Comparison of ENCODE assay signal across 8 cellular contexts in the genomic region with DNA sequence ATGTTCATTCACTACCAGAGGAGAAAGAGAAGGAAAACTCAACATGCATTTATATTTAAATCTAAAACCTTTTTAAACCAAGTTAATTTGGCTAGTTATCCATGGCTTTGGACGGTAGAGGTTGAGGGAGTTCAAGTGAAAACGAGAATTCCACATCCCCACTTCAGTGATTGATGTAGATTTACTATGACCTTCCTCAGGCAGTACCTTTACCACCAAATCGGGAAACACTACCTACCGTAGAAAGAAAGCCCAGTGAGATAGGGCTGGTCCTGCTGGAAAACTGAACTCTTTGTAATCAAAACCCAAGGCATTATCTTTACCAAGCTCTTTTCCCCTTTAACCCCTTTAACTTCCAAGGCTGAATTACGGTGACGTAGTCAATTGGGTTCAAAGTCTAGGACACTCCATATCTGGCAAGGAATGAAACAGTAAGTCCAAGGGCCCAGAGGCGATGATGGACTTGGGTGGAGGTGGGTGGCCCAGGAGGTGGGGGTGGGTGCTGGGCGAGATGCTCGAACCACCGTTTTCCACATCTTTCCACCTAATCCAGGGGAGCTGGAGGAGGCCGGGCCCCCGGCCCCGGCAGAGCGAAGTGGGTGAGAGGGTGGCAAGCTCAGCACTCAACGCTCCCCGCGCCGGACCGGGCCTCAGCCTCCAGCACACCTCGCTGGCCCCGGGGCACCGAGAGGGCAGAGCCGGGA. TPM values are rescaled to one million over a fixed set of nuclear protein-coding genes. Genes with fewer than 3 reads are reported as not detected.
A peak's percentile ranks its signal among the peaks of the same experiment; 100 is the strongest.
DNase-seq lines count a peak whose midpoint lies in the region; ATAC-seq, FAIRE-seq and TF ChIP-seq lines count a peak whose summit lies in the region.

No MANE protein-coding gene starts in this region.

- H3K9ac ChIP-seq in keratinocyte (ENCODE audit: control insufficient read depth, extremely low read depth, insufficient read depth, low read length), result peak overlapping the region; percentile 90
- peak overlapping the region; percentile 97 for H3K9ac ChIP-seq in smooth muscle cell (ENCODE audit: low read depth)

- H3K27ac Mint-ChIP-seq in activated T-cell treated with anti-CD3 and anti-CD28 coated beads, Interleukin-2, amount 50 U/mL, for 24 hours, result peak overlapping the region; percentile 91
- peak overlapping the region; percentile 98 for H3K27ac Mint-ChIP-seq in MCF 10A (ENCODE audit: low read depth, unreplicated experiment)

- no peaks in the 10 kb centered on the region for H3K9me3 Mint-ChIP-seq in activated T-cell treated with anti-CD3 and anti-CD28 coated beads, Interleukin-2, amount 50 U/mL, for 24 hours
- H3K9me3 Mint-ChIP-seq in MCF 10A (ENCODE audit: unreplicated experiment), result no peaks in the 10 kb centered on the region

- H3K27me3 Mint-ChIP-seq in activated T-cell treated with anti-CD3 and anti-CD28 coated beads, Interleukin-2, amount 50 U/mL, for 24 hours, result no peaks in the 10 kb centered on the region
- no peaks in the 10 kb centered on the region for H3K27me3 Mint-ChIP-seq in MCF 10A (ENCODE audit: insufficient read depth, unreplicated experiment)

- no peak for DNase-seq in activated T-cell treated with anti-CD3 and anti-CD28 coated beads, Interleukin-2, amount 50 U/mL, for 24 hours
- DNase-seq in activated T-cell treated with anti-CD3 and anti-CD28 coated beads for 4 hours (no peak), NCI-H510A treated with DMSO at 0.1 percent for 48 hours (lab: John Stamatoyannopoulos, UW) (peak; percentile 46), MCF 10A (ENCODE audit: unreplicated experiment) (peak; percentile 47), keratinocyte (ENCODE audit: low read depth, low spot score) (no peak), smooth muscle cell (lab: John Stamatoyannopoulos, UW; ENCODE audit: unreplicated experiment) (peak; percentile 34), GM12892 (ENCODE audit: insufficient read length) (no peak)

- TF ChIP-seq CTCF in MCF 10A (IDR thresholded peaks at IDR 0.05; ENCODE audit: unreplicated experiment) (no peak), keratinocyte (optimal IDR thresholded peaks at IDR 0.05 in 1 of 3, IDR thresholded peaks at IDR 0.05 in 1 of 3, conservative IDR thresholded peaks at IDR 0.05 in 1 of 3; ENCODE audit: extremely low read depth in 1 of 3, insufficient read depth in 2 of 3, low read length in 3 of 3) (no peak), smooth muscle cell (IDR thresholded peaks at IDR 0.05; ENCODE audit: borderline replicate concordance, insufficient read depth, poor library complexity, severe bottlenecking) (no peak)

- CTCF ChIA-PET in MCF 10A (lab: Yijun Ruan, JAX), result interaction anchor here (0.7 to 3.1 kb wide), 5 partner anchors 11 to 1199 kb away, joined by 3 to 15 read pairs (median 7); a partner anchor contains a TSS

- TF ChIP-seq POLR2A in GM12892 (IDR thresholded peaks at IDR 0.05; ENCODE audit: low read depth, low read length), result no peak

- H2AFZ ChIP-seq in keratinocyte (ENCODE audit: control insufficient read depth, low read length), result peak overlapping the region; percentile 74
- H2AFZ ChIP-seq in smooth muscle cell (ENCODE audit: low read depth), result peak overlapping the region; percentile 91

- no peaks in the 10 kb centered on the region for H3K9me1 ChIP-seq in keratinocyte (ENCODE audit: control insufficient read depth, extremely low read depth, insufficient read depth, low read length)

- POLR2A ChIA-PET in MCF 10A (lab: Yijun Ruan, JAX), result interaction anchor here (0.6 to 4.4 kb wide), 20 partner anchors 8 to 1646 kb away, joined by 3 to 82 read pairs (median 4); a partner anchor contains a TSS

- ATAC-seq in HG02610 (IDR thresholded peaks at IDR 0.05; ENCODE audit: unreplicated experiment), result peak; percentile 13

- H3K27ac ChIP-seq in keratinocyte (ENCODE audit: control insufficient read depth, insufficient read depth, low read length) (peak overlapping the region; percentile 81), smooth muscle cell (ENCODE audit: low read depth) (peak overlapping the region; percentile 95)

- H4K20me1 ChIP-seq in keratinocyte (ENCODE audit: control insufficient read depth, extremely low read depth, insufficient read depth, low read length) (no peaks in the 10 kb centered on the region), smooth muscle cell (ENCODE audit: low read depth) (peaks cover 45% of the 10 kb centered on the region)

- H3K79me2 ChIP-seq in keratinocyte (ENCODE audit: control insufficient read depth, insufficient read depth, low read length) (peaks cover 43% of the 10 kb centered on the region), smooth muscle cell (ENCODE audit: low read depth) (peaks cover 76% of the 10 kb centered on the region)

- peaks cover 6% of the 10 kb centered on the region for H3K4me1 ChIP-seq in keratinocyte (ENCODE audit: control insufficient read depth, extremely low read depth, insufficient read depth, low read length)
- peaks cover 16% of the 10 kb centered on the region for H3K4me1 ChIP-seq in smooth muscle cell (ENCODE audit: low read depth)

- H3K27me3 ChIP-seq in keratinocyte (ENCODE audit: control insufficient read depth, extremely low read depth, insufficient read depth, low read length) (no peaks in the 10 kb centered on the region), smooth muscle cell (ENCODE audit: low read depth) (no peaks in the 10 kb centered on the region)

- WGBS in smooth muscle cell (ENCODE audit: low lambda C conversion rate), result under 1% methylated on average over 22 of the region's 23 CpGs

- H3K36me3 Mint-ChIP-seq in activated T-cell treated with anti-CD3 and anti-CD28 coated beads, Interleukin-2, amount 50 U/mL, for 24 hours (ENCODE audit: low read depth), result peaks cover 25% of the 10 kb centered on the region
- H3K36me3 Mint-ChIP-seq in MCF 10A (ENCODE audit: insufficient read depth, unreplicated experiment), result peaks cover 12% of the 10 kb centered on the region

- peaks cover 5% of the 10 kb centered on the region for H3F3A ChIP-seq in smooth muscle cell (ENCODE audit: low read depth)

- H3K36me3 ChIP-seq in keratinocyte (ENCODE audit: control insufficient read depth in 2 of 2, extremely low read depth in 1 of 2, insufficient read depth in 2 of 2, low read length in 2 of 2) (no peaks in the 10 kb centered on the region), smooth muscle cell (ENCODE audit: low read depth) (no peaks in the 10 kb centered on the region)

- H3K4me2 ChIP-seq in keratinocyte (ENCODE audit: control insufficient read depth, extremely low read depth, insufficient read depth, low read depth, low read length) (peak overlapping the region; percentile 55), smooth muscle cell (peak overlapping the region; percentile 94)

- no peak for FAIRE-seq in keratinocyte (lab: Jason Lieb, UNC)
- FAIRE-seq in GM12892 (lab: Jason Lieb, UNC), result no peak

- peaks cover 50% of the 10 kb centered on the region for H3K4me1 Mint-ChIP-seq in activated T-cell treated with anti-CD3 and anti-CD28 coated beads, Interleukin-2, amount 50 U/mL, for 24 hours (ENCODE audit: low read depth)
- H3K4me1 Mint-ChIP-seq in MCF 10A (ENCODE audit: insufficient read depth, unreplicated experiment), result peaks cover 22% of the 10 kb centered on the region

- dilution Hi-C loops in keratinocyte (cut with MboI; ENCODE audit: extremely low pct_ligation_motif_present, low sequenced_read_pairs), result no loop called here

- H3K4me3 Mint-ChIP-seq in activated T-cell treated with anti-CD3 and anti-CD28 coated beads, Interleukin-2, amount 50 U/mL, for 24 hours, result peak overlapping the region; percentile 94
- peak overlapping the region; percentile 95 for H3K4me3 Mint-ChIP-seq in MCF 10A (ENCODE audit: unreplicated experiment)

- H3K4me3 ChIP-seq in keratinocyte (ENCODE audit: control insufficient read depth in 2 of 3, extremely low read depth in 1 of 3, insufficient read depth in 2 of 3, low read depth in 1 of 3, low read length in 3 of 3) (peak overlapping the region; percentile 75 to 92 (median 92)), smooth muscle cell (peak overlapping the region; percentile 95)

- H3K9me3 ChIP-seq in keratinocyte (ENCODE audit: control insufficient read depth, low read depth, low read length), result no peaks in the 10 kb centered on the region
- H3K9me3 ChIP-seq in smooth muscle cell (replicated peaks; ENCODE audit: low read depth), result no peaks in the 10 kb centered on the region

- BruUV-seq in MCF 10A (replicated peaks; lab: Mats Ljungman, UMichigan), result TSS peak; percentile 51

- intact Hi-C loops in MCF 10A (cut with micrococcal nuclease), result loop anchor here (2.0 kb wide), 1 partner anchor 330 kb away; a partner anchor contains a TSS

RNA-seq across cellular contexts. Expression of a gene that starts 0.6 kb away (rescaled TPM):
- 79.3 and 82.4 TPM in 2 replicates for total RNA-seq in MCF 10A (2022)
- polyA plus RNA-seq in keratinocyte, result 61.4 to 79.6 TPM (median 69.0 TPM) in 3 replicates
- polyA plus RNA-seq in keratinocyte (2011; ENCODE audit: low read depth), result 8.8 TPM
- polyA plus RNA-seq in keratinocyte (2011; cell fraction: cytosol; rRNA removed), result 35.2 and 87.0 TPM in 2 replicates
- 62.3 and 66.4 TPM in 2 replicates for polyA plus RNA-seq in keratinocyte (2011; cell fraction: nucleus; rRNA removed)
- 25.1 and 61.0 TPM in 2 replicates for polyA plus RNA-seq in keratinocyte (2012; ENCODE audit: low replicate concordance)
- polyA minus RNA-seq in keratinocyte, result 106 to 178 TPM (median 149 TPM) in 3 replicates
- 105 TPM for polyA minus RNA-seq in keratinocyte (2011; cell fraction: cytosol; rRNA and poly(A)+ RNA removed)
- 104 and 203 TPM in 2 replicates for polyA minus RNA-seq in keratinocyte (2011; cell fraction: nucleus; rRNA and poly(A)+ RNA removed)
- total RNA-seq in smooth muscle cell, result 220 and 345 TPM in 2 replicates
- 106 and 151 TPM in 2 replicates for polyA plus RNA-seq in smooth muscle cell
- 38.5 TPM for polyA plus RNA-seq in GM12892 (2012; ENCODE audit: missing spikeins)

RNA-seq across cellular contexts. Expression of a gene that starts 11.7 kb away (rescaled TPM):
- total RNA-seq in MCF 10A (2022), result 21.2 and 23.4 TPM in 2 replicates
- 15.2 to 28.7 TPM (median 17.7 TPM) in 3 replicates for polyA plus RNA-seq in keratinocyte
- 14.0 TPM for polyA plus RNA-seq in keratinocyte (2011; ENCODE audit: low read depth)
- polyA plus RNA-seq in keratinocyte (2011; cell fraction: cytosol; rRNA removed), result 19.1 and 20.9 TPM in 2 replicates
- polyA plus RNA-seq in keratinocyte (2011; cell fraction: nucleus; rRNA removed), result 27.0 and 27.7 TPM in 2 replicates
- polyA plus RNA-seq in keratinocyte (2012; ENCODE audit: low replicate concordance), result 9.8 and 12.0 TPM in 2 replicates
- polyA minus RNA-seq in keratinocyte, result 2.1 to 10.4 TPM (median 9.1 TPM) in 3 replicates
- 6.7 TPM for polyA minus RNA-seq in keratinocyte (2011; cell fraction: cytosol; rRNA and poly(A)+ RNA removed)
- polyA minus RNA-seq in keratinocyte (2011; cell fraction: nucleus; rRNA and poly(A)+ RNA removed), result 2.5 and 4.0 TPM in 2 replicates
- total RNA-seq in smooth muscle cell, result 29.6 and 30.0 TPM in 2 replicates
- 18.1 and 25.7 TPM in 2 replicates for polyA plus RNA-seq in smooth muscle cell
- polyA plus RNA-seq in GM12892 (2012; ENCODE audit: missing spikeins), result 28.5 TPM

Comparison
In these comparisons a context has a peak if more than half of its experiments do, and no peak if none do; other contexts are left out.
1. DNase-seq: peak in NCI-H510A treated with DMSO at 0.1 percent for 48 hours (single experiment), MCF 10A (single experiment) and smooth muscle cell (single experiment); none in activated T-cell treated with anti-CD3 and anti-CD28 coated beads, Interleukin-2, amount 50 U/mL, for 24 hours (single experiment), activated T-cell treated with anti-CD3 and anti-CD28 coated beads for 4 hours (single experiment), keratinocyte (single experiment) and GM12892 (single experiment).